In genomic region chr3:32366638-32367368, GRCh38 we compare ENCODE assay signal across 10 cellular contexts. TPM values are rescaled to one million over a fixed set of nuclear protein-coding genes. Genes with fewer than 3 reads are reported as not detected.
DNase-seq lines count a peak whose midpoint lies in the region; ATAC-seq, FAIRE-seq and TF ChIP-seq lines count a peak whose summit lies in the region.
"Had no signal": no experiment of that assay in that cellular context is flagged by ENCODE, and none has a peak within 500 bp of the region (broad histone marks: within the 10 kb centered on the region; RNA-seq: fewer than 3 reads in every experiment).

No MANE protein-coding gene starts in this region.

- peaks cover 29% of the 10 kb centered on the region for H3K36me3 ChIP-seq in BLaER1
- peaks cover 0 to 2% of the 10 kb centered on the region in 2 donors for H3K36me3 ChIP-seq in small intestine (ENCODE audit: control insufficient read depth in 2 of 2, insufficient read depth in 2 of 2, low read length in 2 of 2)
- H3K36me3 ChIP-seq: pancreas had no signal

- DNase-seq in dermis blood vessel endothelial cell (peak; percentile 51), small intestine (no peak), left cardiac atrium (no peak), NCI-H510A treated with DMSO at 0.1 percent for 48 hours (lab: John Stamatoyannopoulos, UW) (no peak), type B pancreatic cell (ENCODE audit: extremely low spot score, unreplicated experiment) (no peak)
- DNase-seq: MV-4-11, pancreas had no signal

- no peaks in the 10 kb centered on the region for H3K9me3 Mint-ChIP-seq in type B pancreatic cell

- peak; percentile 76 for ATAC-seq in GM19351 (IDR thresholded peaks at IDR 0.05; ENCODE audit: unreplicated experiment)
- peak; percentile 47 for ATAC-seq in HG03280 (IDR thresholded peaks at IDR 0.05; ENCODE audit: unreplicated experiment)
- ATAC-seq in left cardiac atrium = no peak
- ATAC-seq: pancreas had no signal

- H3K27me3 ChIP-seq in BLaER1 (peaks cover 27% of the 10 kb centered on the region; the same call in 1 of the 2 replicates), small intestine (ENCODE audit: control insufficient read depth in 2 of 2, insufficient read depth in 2 of 2, low read length in 2 of 2) (no peaks in the 10 kb centered on the region)
- H3K27me3 ChIP-seq: pancreas had no signal

- H3K9me3 ChIP-seq in BLaER1 (no peaks in the 10 kb centered on the region), small intestine (ENCODE audit: control insufficient read depth, low read depth) (no peaks in the 10 kb centered on the region)
- H3K9me3 ChIP-seq: pancreas had no signal

- intact Hi-C loops in left cardiac atrium (cut with DNase I) = no loop called here

- no peak for FAIRE-seq in small intestine (lab: Jason Lieb, UNC)
- FAIRE-seq: pancreas had no signal

- H3K4me3 ChIP-seq in BLaER1 (peak overlapping the region; percentile 73), small intestine (ENCODE audit: low read depth in 1 of 2, low read length in 2 of 2) (no peak overlapping the region)
- H3K4me3 ChIP-seq: pancreas had no signal

- TF ChIP-seq CTCF in type B pancreatic cell (conservative IDR thresholded peaks at IDR 0.05) = no peak

- H3K36me3 Mint-ChIP-seq in type B pancreatic cell = peaks cover 3% of the 10 kb centered on the region

- 62 to 83% (median 73%) methylated on average over 6 of the region's 6 CpGs for whole genome bisulfite sequencing in small intestine, 3 donors

- peak overlapping the region; percentile 87 for H3K4me2 ChIP-seq in BLaER1

- no peak overlapping the region for H3K4me3 Mint-ChIP-seq in type B pancreatic cell

- no peak overlapping the region for H3K27ac Mint-ChIP-seq in type B pancreatic cell

- H3K27me3 Mint-ChIP-seq in type B pancreatic cell = no peaks in the 10 kb centered on the region

- H4K20me1 ChIP-seq in BLaER1 = peaks cover 8% of the 10 kb centered on the region; the same call in 1 of the 2 replicates

- H3K4me1 Mint-ChIP-seq in type B pancreatic cell (ENCODE audit: unreplicated experiment) = peaks cover 8% of the 10 kb centered on the region

- H3K4me1 ChIP-seq in BLaER1 (peaks cover 87% of the 10 kb centered on the region), small intestine (ENCODE audit: control insufficient read depth in 2 of 2, insufficient read depth in 1 of 2, low read depth in 1 of 2, low read length in 1 of 2) (no peaks in the 10 kb centered on the region)
- H3K4me1 ChIP-seq: pancreas had no signal

- H3K9ac ChIP-seq in BLaER1 = peak overlapping the region; percentile 94

- peak overlapping the region; percentile 95 for H3K27ac ChIP-seq in BLaER1
- H3K27ac ChIP-seq in small intestine (ENCODE audit: low read depth in 1 of 2, low read length in 1 of 2) = no peak overlapping the region
- H3K27ac ChIP-seq: pancreas had no signal

RNA-seq across cellular contexts. Expression of gene CMTM7, which starts 24.9 kb away (rescaled TPM):
- total RNA-seq in dermis blood vessel endothelial cell (19.1 and 31.3 TPM in 2 replicates), left cardiac atrium (10 to 100 TPM in 1 of 2 donors, 1 to 10 TPM in 1; 8.0 to 10.2 TPM), type B pancreatic cell (ENCODE audit: low replicate concordance) (8.2 and 20.4 TPM in 2 replicates)
- polyA plus RNA-seq in small intestine = 1 to 10 TPM; 2.0 to 5.6 (median 3.5) TPM

Comparison
In these comparisons a context has a peak if more than half of its experiments do, and no peak if none do; other contexts are left out.
1. ATAC-seq: peak in GM19351 (single experiment) and HG03280 (single experiment); none in left cardiac atrium (0 of 2).